8 cellular contexts compared by ENCODE assay signal in the genomic region with DNA sequence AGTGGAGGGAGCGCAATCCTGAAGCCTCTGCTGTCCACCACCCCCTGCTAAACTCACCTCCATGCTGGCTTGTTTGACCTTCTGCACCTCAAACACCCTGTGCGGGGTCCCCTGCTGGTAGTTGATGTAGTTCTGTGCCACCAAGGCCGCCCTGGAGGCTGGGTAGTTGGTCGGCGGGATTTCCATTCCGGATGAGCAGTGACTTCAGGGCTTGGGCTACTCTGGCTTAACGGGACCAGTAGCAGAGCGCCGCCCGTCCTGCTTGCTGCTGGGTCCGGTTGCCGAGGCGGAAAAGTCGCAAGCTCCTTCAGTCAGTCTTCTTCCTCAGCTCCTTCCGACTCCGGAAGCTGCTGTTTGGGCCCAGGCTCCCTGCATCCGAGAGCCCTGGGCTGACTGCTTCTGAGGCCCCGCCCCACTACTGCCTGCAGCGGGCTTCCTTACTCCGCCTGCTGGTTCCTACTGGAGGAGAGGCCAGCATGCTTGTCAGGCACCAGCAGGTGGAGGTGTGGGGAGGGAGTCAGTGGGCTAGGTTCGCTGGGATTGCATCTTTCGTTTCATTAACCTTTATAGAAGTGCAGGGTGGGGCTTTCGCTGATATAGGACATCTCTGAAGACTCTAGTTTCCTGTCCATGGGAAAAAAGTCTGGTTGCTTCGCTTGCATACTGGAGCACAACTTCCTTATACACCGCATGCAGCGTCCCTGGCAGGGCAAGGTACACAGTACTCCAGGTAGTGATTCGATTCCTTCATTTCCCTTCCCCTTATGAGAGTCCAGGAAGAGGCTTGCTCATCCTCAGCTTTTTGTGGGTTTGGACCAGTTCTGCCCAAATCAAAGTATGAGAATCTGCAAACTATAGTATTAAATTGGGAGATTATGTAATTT. TPM values are rescaled to one million over a fixed set of nuclear protein-coding genes. Genes with fewer than 3 reads are reported as not detected.
DNase-seq lines count a peak whose midpoint lies in the region; ATAC-seq and TF ChIP-seq lines count a peak whose summit lies in the region.

LXN (minus strand) TSS at position 356 of the 884 bp plus-strand sequence; CDS start at position 186, 170 bp downstream.

- peak within 1 kb of the TSS; percentile 94 for H3K4me3 Mint-ChIP-seq in activated B cell treated with CpG ODN at 0.5 μM for 24 hours

- POLR2A ChIA-PET in activated B cell treated with CpG ODN at 0.5 μM for 24 hours (lab: Charles Lee) = interaction anchor here (1.0 kb wide), 1 partner anchor 28 kb away, joined by 10 read pairs; the partner anchor contains the start of gene GFM1

- H3K9ac ChIP-seq in smooth muscle cell (ENCODE audit: low read depth) = peak within 1 kb of the TSS; percentile 68

- peak; percentile 2 to 89 (median 21) for DNase-seq in C1 segment of cervical spinal cord (lab: John Stamatoyannopoulos, UW)
- peak; percentile 54 for DNase-seq in activated B cell treated with CpG ODN at 0.5 μM for 24 hours
- peak in 45 of 61 donors; percentile 2 to 90 (median 28) for DNase-seq in caudate nucleus (lab: John Stamatoyannopoulos, UW)
- peak; percentile 96 for DNase-seq in iPS-NIHi11 (ENCODE audit: low spot score)
- peak; percentile 51 for DNase-seq in smooth muscle cell (lab: John Stamatoyannopoulos, UW; ENCODE audit: unreplicated experiment)
- DNase-seq in middle frontal gyrus (ENCODE audit: extremely low spot score, low spot score) = no peak

- peaks cover 21% of the 10 kb centered on the region for H3K4me1 Mint-ChIP-seq in activated B cell treated with CpG ODN at 0.5 μM for 24 hours

- H3F3A ChIP-seq in smooth muscle cell (ENCODE audit: low read depth) = no peaks in the 10 kb centered on the region

- no peaks in the 10 kb centered on the region for H4K20me1 ChIP-seq in smooth muscle cell (ENCODE audit: low read depth)

- H3K4me2 ChIP-seq in smooth muscle cell = peak within 1 kb of the TSS; percentile 94

- peak within 1 kb of the TSS; percentile 23 for H3K27ac ChIP-seq in caudate nucleus (ENCODE audit: low read depth, low read length)
- H3K27ac ChIP-seq in smooth muscle cell (ENCODE audit: low read depth) = peak within 1 kb of the TSS; percentile 61

- peaks cover 35% of the 10 kb centered on the region for H3K36me3 Mint-ChIP-seq in activated B cell treated with CpG ODN at 0.5 μM for 24 hours (ENCODE audit: low read depth)

- H3K4me1 ChIP-seq in smooth muscle cell (ENCODE audit: low read depth) = no peaks in the 10 kb centered on the region

- H2AFZ ChIP-seq in smooth muscle cell (ENCODE audit: low read depth) = peak within 1 kb of the TSS; percentile 71

- TF ChIP-seq CTCF in activated B cell treated with CpG ODN at 0.5 μM for 24 hours (IDR thresholded peaks at IDR 0.05) = no peak
- TF ChIP-seq CTCF in smooth muscle cell (IDR thresholded peaks at IDR 0.05; ENCODE audit: borderline replicate concordance, insufficient read depth, poor library complexity, severe bottlenecking) = peak; percentile 55

- ATAC-seq in GM19372 (IDR thresholded peaks at IDR 0.05; ENCODE audit: low read depth, unreplicated experiment) (peak; percentile 99), HG03521 (IDR thresholded peaks at IDR 0.05; ENCODE audit: unreplicated experiment) (peak; percentile 100), activated B cell treated with CpG ODN at 0.5 μM for 24 hours (ENCODE audit: low read depth) (peak; percentile 98)

- 14% methylated on average over 27 of the region's 27 CpGs for WGBS in smooth muscle cell (ENCODE audit: low lambda C conversion rate)

- peaks cover 35% of the 10 kb centered on the region for H3K79me2 ChIP-seq in smooth muscle cell (ENCODE audit: low read depth)

- intact Hi-C loops in activated B cell treated with CpG ODN at 0.5 μM for 24 hours (cut with micrococcal nuclease) = loop anchor here (1.0 to 5.0 kb wide), 3 partner anchors 14 to 130 kb away; partner anchors contain the start of gene MFSD1

- H3K27ac Mint-ChIP-seq in activated B cell treated with CpG ODN at 0.5 μM for 24 hours = peak within 1 kb of the TSS; percentile 86

- no peaks in the 10 kb centered on the region for H3K9me3 ChIP-seq in smooth muscle cell (replicated peaks; ENCODE audit: low read depth)

- peak within 1 kb of the TSS; percentile 77 for H3K4me3 ChIP-seq in smooth muscle cell

- H3K36me3 ChIP-seq in smooth muscle cell (ENCODE audit: low read depth) = no peaks in the 10 kb centered on the region

- no peaks in the 10 kb centered on the region for H3K27me3 Mint-ChIP-seq in activated B cell treated with CpG ODN at 0.5 μM for 24 hours

- no peaks in the 10 kb centered on the region for H3K27me3 ChIP-seq in smooth muscle cell (ENCODE audit: low read depth)

- CTCF ChIA-PET in activated B cell treated with CpG ODN at 0.5 μM for 24 hours (lab: Charles Lee) = interaction anchor here (0.9 to 1.8 kb wide), 4 partner anchors 11 to 28 kb away, joined by 3 to 6 read pairs (median 3); partner anchors contain the start of gene GFM1

- H3K9me3 Mint-ChIP-seq in activated B cell treated with CpG ODN at 0.5 μM for 24 hours = no peaks in the 10 kb centered on the region

RNA-seq across cellular contexts. Expression of gene LXN, which starts in this region (rescaled TPM):
- total RNA-seq in activated B cell treated with CpG ODN at 0.5 μM for 24 hours (5.2 and 5.9 TPM in 2 replicates), smooth muscle cell (28.4 and 34.2 TPM in 2 replicates)
- 23.2 and 30.4 TPM in 2 replicates for polyA plus RNA-seq in smooth muscle cell
